Comparison of ENCODE assay signal across 11 cellular contexts in genomic region chr14:75430106-75430505, GRCh38. TPM values are rescaled to one million over a fixed set of nuclear protein-coding genes. Genes with fewer than 3 reads are reported as not detected.
DNase-seq lines count a peak whose midpoint lies in the region; ATAC-seq and TF ChIP-seq lines count a peak whose summit lies in the region.
"Had no signal": no experiment of that assay in that cellular context is flagged by ENCODE, and none has a peak within 500 bp of the region (broad histone marks: within the 10 kb centered on the region; RNA-seq: fewer than 3 reads in every experiment).

No MANE protein-coding gene starts in this region.

- H3K4me1 ChIP-seq in SK-N-SH (ENCODE audit: control insufficient read depth in 1 of 2, insufficient read depth in 2 of 2, low read depth in 1 of 2, low read length in 1 of 2) (peaks cover 7 to 55% of the 10 kb centered on the region in 2 experiments; a peak in 3 of 4 replicates), mucosa of stomach (ENCODE audit: control insufficient read depth, insufficient read depth, low read length) (peaks cover 51% of the 10 kb centered on the region), upper lobe of left lung (peaks cover 43 to 65% (median 59%) of the 10 kb centered on the region in 4 donors), foreskin keratinocyte (peaks cover 7% of the 10 kb centered on the region)

- TF ChIP-seq CTCF in SK-N-SH (IDR thresholded peaks at IDR 0.05) = no peak
- no peak for TF ChIP-seq CTCF in epithelial cell of esophagus (IDR thresholded peaks at IDR 0.05; ENCODE audit: insufficient read depth, low read depth, low read length, missing control alignments)
- TF ChIP-seq CTCF in upper lobe of left lung (IDR thresholded peaks at IDR 0.05) = no peak
- no peak for TF ChIP-seq CTCF in foreskin keratinocyte (conservative IDR thresholded peaks at IDR 0.05)

- H3K79me2 ChIP-seq in SK-N-SH (ENCODE audit: insufficient read depth) = peaks cover 58% of the 10 kb centered on the region

- DNase-seq in SK-N-SH (no peak), epithelial cell of esophagus (ENCODE audit: low read depth) (no peak), upper lobe of left lung (peak in 1 of 2 donors; percentile 75), foreskin keratinocyte (no peak), ureter (ENCODE audit: low spot score) (no peak)
- DNase-seq: activated T-cell treated with anti-CD3 and anti-CD28 coated beads, Interleukin-2, amount 50 U/mL, for 72 hours; SHP77 had no signal

- TF ChIP-seq POLR2A in upper lobe of left lung (IDR thresholded peaks at IDR 0.05) = no peak

- H3K27me3 ChIP-seq in SK-N-SH (ENCODE audit: insufficient read depth) = no peaks in the 10 kb centered on the region
- H3K27me3 ChIP-seq in mucosa of stomach (ENCODE audit: control insufficient read depth, insufficient read depth, low read length) = no peaks in the 10 kb centered on the region
- H3K27me3 ChIP-seq in upper lobe of left lung = no peaks in the 10 kb centered on the region
- no peaks in the 10 kb centered on the region for H3K27me3 ChIP-seq in foreskin keratinocyte

- peak overlapping the region; percentile 93 for H3K4me2 ChIP-seq in SK-N-SH

- H3K9me2 ChIP-seq in SK-N-SH = no peaks in the 10 kb centered on the region

- ATAC-seq in SK-N-SH treated with all-trans-retinoic acid at 6 μM for 48 hours = no peak
- no peak for ATAC-seq in upper lobe of left lung (ENCODE audit: low FRiP score in 2 of 2)
- ATAC-seq in foreskin keratinocyte = no peak
- ATAC-seq in HG02763 (IDR thresholded peaks at IDR 0.05; ENCODE audit: unreplicated experiment) = no peak
- ATAC-seq: activated T-cell treated with anti-CD3 and anti-CD28 coated beads, Interleukin-2, amount 50 U/mL, for 72 hours had no signal

- H2AFZ ChIP-seq in SK-N-SH (ENCODE audit: low read depth) = no peak overlapping the region

- TF ChIP-seq EP300 in SK-N-SH (IDR thresholded peaks at IDR 0.05; ENCODE audit: borderline replicate concordance in 1 of 2, low read depth in 1 of 2, low read length in 1 of 2) (no peak), upper lobe of left lung (IDR thresholded peaks at IDR 0.05) (no peak)

- H3K27ac ChIP-seq in SK-N-SH (ENCODE audit: low read depth in 2 of 2, low read length in 1 of 2) = peak overlapping the region in 1 of 2 experiments; percentile 14; a peak in 1 of 4 replicates
- peak overlapping the region; percentile 55 to 94 (median 87) for H3K27ac ChIP-seq in upper lobe of left lung
- H3K27ac ChIP-seq in foreskin keratinocyte = no peak overlapping the region
- H3K27ac ChIP-seq: 22Rv1 had no signal

- H3K9me3 ChIP-seq in SK-N-SH (no peaks in the 10 kb centered on the region), mucosa of stomach (ENCODE audit: control insufficient read depth, low read length) (no peaks in the 10 kb centered on the region), upper lobe of left lung (no peaks in the 10 kb centered on the region)

- H3K4me3 ChIP-seq in SK-N-SH (ENCODE audit: low read depth in 2 of 2, low read length in 1 of 2) (no peak overlapping the region), epithelial cell of esophagus (ENCODE audit: low read length) (peak overlapping the region; percentile 3), mucosa of stomach (ENCODE audit: low read length) (peak overlapping the region; percentile 40), upper lobe of left lung (peak overlapping the region in 3 of 4 donors; percentile 64 to 83 (median 79))

- no peak for TF ChIP-seq RAD21 in SK-N-SH (IDR thresholded peaks at IDR 0.05; ENCODE audit: low read length)

- no peak overlapping the region for H3K9ac ChIP-seq in SK-N-SH
- H3K9ac ChIP-seq in mucosa of stomach (ENCODE audit: low read length) = peak overlapping the region; percentile 32

- H3F3A ChIP-seq in SK-N-SH (replicated peaks; ENCODE audit: insufficient read depth) = no peaks in the 10 kb centered on the region

- POLR2A ChIA-PET in SK-N-SH (lab: Yijun Ruan, JAX) = interaction anchor here (0.6 to 1.7 kb wide), 3 partner anchors 10 to 119 kb away, joined by 3 to 6 read pairs (median 5); no protein-coding TSS in a partner anchor

- peaks cover 62% of the 10 kb centered on the region for H4K20me1 ChIP-seq in SK-N-SH (ENCODE audit: insufficient read depth)

- 93% methylated on average over 7 of the region's 7 CpGs for WGBS in SK-N-SH (ENCODE audit: low lambda C conversion rate)
- 38 to 45% methylated on average over 7 of the region's 7 CpGs for WGBS in upper lobe of left lung, 2 donors

- CTCF ChIA-PET in SK-N-SH (lab: Yijun Ruan, JAX) = interaction anchor here (1.0 to 3.8 kb wide), 5 partner anchors 59 to 131 kb away, joined by 3 to 20 read pairs (median 5); no protein-coding TSS in a partner anchor

- H3K36me3 ChIP-seq in SK-N-SH (replicated peaks in 1 of 2; ENCODE audit: control insufficient read depth in 1 of 2, insufficient read depth in 2 of 2, low read length in 1 of 2) (peaks cover 7 to 14% of the 10 kb centered on the region in 2 experiments), mucosa of stomach (ENCODE audit: control insufficient read depth, insufficient read depth, low read length) (peaks cover 9% of the 10 kb centered on the region), upper lobe of left lung (peaks cover 5 to 33% (median 21%) of the 10 kb centered on the region in 4 donors)

TF ChIP-seq in SK-N-SH, 30 proteins besides CTCF, POLR2A, EP300 and RAD21:
- no peak for TF ChIP-seq ZBTB33 (IDR thresholded peaks at IDR 0.05; ENCODE audit: borderline replicate concordance, low read depth)
- TF ChIP-seq NRF1 (IDR thresholded peaks at IDR 0.05; ENCODE audit: low read depth, low read length) = no peak
- no peak for TF ChIP-seq POLR2AphosphoS5 (IDR thresholded peaks at IDR 0.05; ENCODE audit: low read depth, low read length)
- TF ChIP-seq PBX3 (IDR thresholded peaks at IDR 0.05) = no peak
- no peak for TF ChIP-seq RCOR1 (IDR thresholded peaks at IDR 0.05; ENCODE audit: low read length)

TF ChIP-seq in SK-N-SH treated with all-trans-retinoic acid at 6 μM for 48 hours, 23 proteins besides CTCF, POLR2A, EP300 and RAD21:
- TF ChIP-seq CSDC2 (CRISPR knock-in tag; IDR thresholded peaks at IDR 0.05) (no peak), ZNF70 (CRISPR knock-in tag; IDR thresholded peaks at IDR 0.05) (no peak), TCF4 (CRISPR knock-in tag; IDR thresholded peaks at IDR 0.05; ENCODE audit: borderline replicate concordance) (no peak)

RNA-seq across cellular contexts. Expression of gene JDP2, which starts 2.3 kb away (rescaled TPM):
- polyA plus RNA-seq in SK-N-SH (2012; rRNA removed) = 21.1 and 22.3 TPM in 2 replicates
- polyA plus RNA-seq in SK-N-SH (2012; cell fraction: cytosol; rRNA removed) = 21.9 and 22.5 TPM in 2 replicates
- polyA plus RNA-seq in SK-N-SH (2012; cell fraction: nucleus; rRNA removed) = 12.9 and 14.8 TPM in 2 replicates
- 100 to 1,000 TPM in 3 of 6 donors, 10 to 100 TPM in 3; 60.5 to 150 (median 110) TPM for total RNA-seq in upper lobe of left lung
- total RNA-seq in foreskin keratinocyte = 31.0 and 32.3 TPM in 2 replicates
- 32.3 and 34.0 TPM in 2 replicates for polyA plus RNA-seq in foreskin keratinocyte
- total RNA-seq in ureter = 43.2 TPM

Comparison
In these comparisons a context has a peak if more than half of its experiments do, and no peak if none do; other contexts are left out.
1. H3K4me3 ChIP-seq: peak in epithelial cell of esophagus (single experiment), mucosa of stomach (single experiment) and upper lobe of left lung (3 of 4); none in SK-N-SH (0 of 2).